ENCODE assay signal across 8 cellular contexts in genomic region chr6:4017847-4018193, GRCh38.
DNase-seq lines count a peak whose midpoint lies in the region; FAIRE-seq and TF ChIP-seq lines count a peak whose summit lies in the region.

No MANE protein-coding gene starts in this region.

- WGBS in adrenal gland, 4 donors = 0 to 1% (median 0%) methylated on average over 8 of the region's 8 CpGs

- H3K9me3 ChIP-seq in AG04450 (ENCODE audit: control insufficient read depth, insufficient read depth, low read length) (peaks cover 3% of the 10 kb centered on the region; the same call in 1 of the 2 replicates), adrenal gland (replicated peaks in 1 of 3) (no peaks in the 10 kb centered on the region), kidney (ENCODE audit: control insufficient read depth in 1 of 2, low read length in 2 of 2) (no peaks in the 10 kb centered on the region)

- TF ChIP-seq CTCF in AG04450 (IDR thresholded peaks at IDR 0.05; ENCODE audit: low read depth, low read length) = no peak
- no peak for TF ChIP-seq CTCF in adrenal gland (IDR thresholded peaks at IDR 0.05)
- no peak for TF ChIP-seq CTCF in kidney (IDR thresholded peaks at IDR 0.05; ENCODE audit: borderline replicate concordance, extremely low read depth, insufficient read depth)

- FAIRE-seq in GM18507 (lab: Jason Lieb, UNC) (peak; percentile 65), kidney (lab: Jason Lieb, UNC) (no peak)

- no peaks in the 10 kb centered on the region for H3K36me3 ChIP-seq in adrenal gland (replicated peaks in 1 of 2)
- H3K36me3 ChIP-seq in kidney (ENCODE audit: control insufficient read depth in 1 of 2, insufficient read depth in 2 of 2, low read length in 2 of 2) = no peaks in the 10 kb centered on the region

- H3K27ac ChIP-seq in AG04450 (ENCODE audit: low read depth, low read length) (peak overlapping the region; percentile 96), adrenal gland (peak overlapping the region; percentile 96 to 99 (median 98)), kidney (ENCODE audit: low read depth in 2 of 2, low read length in 2 of 2) (peak overlapping the region; percentile 98), substantia nigra (ENCODE audit: low read depth, low read length, poor library complexity, severe bottlenecking) (peak overlapping the region; percentile 95)

- DNase-seq in AG04450 (ENCODE audit: low read depth, low spot score) = no peak
- DNase-seq in GM18507 (ENCODE audit: extremely low spot score, insufficient read length, low read depth) = no peak
- DNase-seq in NCI-H2227 treated with DMSO at 0.1 percent for 48 hours (lab: John Stamatoyannopoulos, UW) = peak; percentile 81
- DNase-seq in adrenal gland = no peak
- no peak for DNase-seq in kidney
- no peak for DNase-seq in substantia nigra (lab: John Stamatoyannopoulos, UW)
- DNase-seq in amniotic stem cell (lab: John Stamatoyannopoulos, UW) = no peak
- no peak for DNase-seq in cerebellar nuclear complex (lab: John Stamatoyannopoulos, UW)

- H3K27me3 ChIP-seq in AG04450 (ENCODE audit: control insufficient read depth, insufficient read depth, low read length) = no peaks in the 10 kb centered on the region
- no peaks in the 10 kb centered on the region for H3K27me3 ChIP-seq in adrenal gland

- CTCF ChIA-PET in AG04450 (lab: Charles Lee) = interaction anchor here (1.2 to 1.9 kb wide), 4 partner anchors 21 to 737 kb away, joined by 3 to 6 read pairs (median 4); partner anchors contain the start of gene FAM50B

- H3K4me1 ChIP-seq in adrenal gland (replicated peaks in 1 of 2) (peaks cover 15 to 35% of the 10 kb centered on the region in 2 donors), kidney (ENCODE audit: control insufficient read depth in 1 of 2, insufficient read depth in 1 of 2, low read depth in 1 of 2, low read length in 2 of 2) (peaks cover 16 to 20% of the 10 kb centered on the region in 2 donors)

- no peak for TF ChIP-seq POLR2A in adrenal gland (IDR thresholded peaks at IDR 0.05)

- peak overlapping the region; percentile 92 to 99 for H3K9ac ChIP-seq in kidney (ENCODE audit: low read length in 2 of 2)

- intact Hi-C loops in adrenal gland (cut with DNase I) = loop anchor here in 1 of 2 donors (10.0 kb wide), 1 partner anchor 273 kb away; no protein-coding TSS in a partner anchor
- intact Hi-C loops in kidney (cut with DNase I) = no loop called here

- POLR2A ChIA-PET in AG04450 (lab: Yijun Ruan, JAX) = interaction anchor here (0.6 to 1.4 kb wide), 2 partner anchors 118 to 877 kb away, joined by 4 read pairs; partner anchors contain the start of gene ECI2

- H3K4me3 ChIP-seq in AG04450 (ENCODE audit: low read depth, low read length) (peak overlapping the region; percentile 83), adrenal gland (peak overlapping the region; percentile 63 to 92 (median 79)), kidney (ENCODE audit: low read length in 2 of 2) (peak overlapping the region; percentile 87 to 95)
